In the genomic region with DNA sequence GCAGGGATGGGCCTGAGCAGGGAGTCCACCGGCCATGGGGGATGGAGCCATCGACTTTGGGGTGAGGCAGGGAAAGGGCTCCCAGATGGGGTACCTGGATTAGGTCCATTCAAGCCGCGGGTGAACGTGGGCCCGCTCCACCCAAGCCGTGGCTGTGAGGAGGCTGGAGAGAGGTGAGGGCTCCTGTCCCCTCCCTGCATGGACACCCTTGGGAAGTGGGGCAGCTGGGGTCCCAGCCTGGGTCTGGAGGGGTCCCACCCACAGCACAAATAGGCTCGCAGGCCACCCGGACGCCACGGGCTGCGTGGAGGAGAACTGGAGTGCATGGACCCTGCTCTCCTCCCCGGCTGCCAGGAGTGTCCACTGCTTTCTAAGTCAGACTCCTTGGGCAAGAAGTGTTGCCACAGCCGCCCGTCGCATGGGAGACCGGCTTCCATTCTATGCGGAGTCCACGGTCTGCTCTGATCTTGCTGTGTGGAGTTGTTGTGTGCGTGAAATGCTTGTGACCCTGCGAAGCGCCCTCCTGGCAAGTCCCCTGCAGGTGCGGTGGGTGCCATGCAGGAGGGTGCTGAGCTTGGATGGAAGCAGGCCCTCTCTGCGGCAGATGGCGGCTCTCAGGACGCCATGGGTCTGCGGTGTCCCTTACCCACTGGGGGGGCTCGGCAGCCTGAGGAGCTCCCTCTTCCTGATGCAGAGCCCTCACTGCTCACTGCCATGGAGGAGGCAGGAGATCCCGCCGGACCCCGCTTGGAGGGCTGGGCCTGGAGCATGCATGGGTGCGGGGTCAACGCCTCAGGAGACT, we compare ENCODE assay signal across 8 cellular contexts. TPM values are rescaled to one million over a fixed set of nuclear protein-coding genes. Genes with fewer than 3 reads are reported as not detected.
DNase-seq lines count a peak whose midpoint lies in the region; ATAC-seq and TF ChIP-seq lines count a peak whose summit lies in the region.

No MANE protein-coding gene starts in this region.

- intact Hi-C loops in dendritic cell treated with granulocyte-macrophage colony-stimulating factor and Interleukin-4, amounts not matched to agents 40 ng/mL and 50 ng/mL, for 4 days (cut with micrococcal nuclease): no loop called here

- no peak for DNase-seq in AG10803 (ENCODE audit: low read depth)
- no peak for DNase-seq in LNCaP clone FGC (ENCODE audit: low read depth)
- DNase-seq in natural killer cell treated with Interleukin-12 subunit alpha and Interleukin-12 subunit beta and Interleukin-15 and Interleukin-18, amount 100 ng/mL, for 72 hours (ENCODE audit: low spot score): no peak
- no peak for DNase-seq in Ammon's horn (ENCODE audit: low spot score)
- DNase-seq in DMS79 (lab: John Stamatoyannopoulos, UW): no peak

- peak overlapping the region; percentile 91 for H3K4me3 Mint-ChIP-seq in dendritic cell treated with granulocyte-macrophage colony-stimulating factor and Interleukin-4, amounts not matched to agents 40 ng/mL and 50 ng/mL, for 4 days
- H3K4me3 Mint-ChIP-seq in natural killer cell treated with Interleukin-12 subunit alpha and Interleukin-12 subunit beta and Interleukin-15 and Interleukin-18, amount 100 ng/mL, for 72 hours: peak overlapping the region; percentile 95

- peaks cover 2% of the 10 kb centered on the region for H3K27me3 Mint-ChIP-seq in dendritic cell treated with granulocyte-macrophage colony-stimulating factor and Interleukin-4, amounts not matched to agents 40 ng/mL and 50 ng/mL, for 4 days
- no peaks in the 10 kb centered on the region for H3K27me3 Mint-ChIP-seq in natural killer cell treated with Interleukin-12 subunit alpha and Interleukin-12 subunit beta and Interleukin-15 and Interleukin-18, amount 100 ng/mL, for 72 hours

- TF ChIP-seq CTCF in AG10803 (conservative IDR thresholded peaks at IDR 0.05; ENCODE audit: low read length): no peak
- TF ChIP-seq CTCF in LNCaP clone FGC (IDR thresholded peaks at IDR 0.05; ENCODE audit: control insufficient read depth, extremely low read depth, insufficient read depth): no peak

- peak overlapping the region; percentile 75 for H3K4me3 ChIP-seq in AG10803 (ENCODE audit: low read length)
- peak overlapping the region; percentile 93 for H3K4me3 ChIP-seq in LNCaP clone FGC (ENCODE audit: low read depth, low read length)

- peaks cover 68% of the 10 kb centered on the region for H3K4me1 Mint-ChIP-seq in dendritic cell treated with granulocyte-macrophage colony-stimulating factor and Interleukin-4, amounts not matched to agents 40 ng/mL and 50 ng/mL, for 4 days (ENCODE audit: low read depth)
- peaks cover 48 to 50% of the 10 kb centered on the region in 2 donors for H3K4me1 Mint-ChIP-seq in natural killer cell treated with Interleukin-12 subunit alpha and Interleukin-12 subunit beta and Interleukin-15 and Interleukin-18, amount 100 ng/mL, for 72 hours (ENCODE audit: low read depth in 2 of 2)

- peak overlapping the region; percentile 81 for H3K27ac Mint-ChIP-seq in dendritic cell treated with granulocyte-macrophage colony-stimulating factor and Interleukin-4, amounts not matched to agents 40 ng/mL and 50 ng/mL, for 4 days
- peak overlapping the region; percentile 89 to 94 for H3K27ac Mint-ChIP-seq in natural killer cell treated with Interleukin-12 subunit alpha and Interleukin-12 subunit beta and Interleukin-15 and Interleukin-18, amount 100 ng/mL, for 72 hours

- peaks cover 54% of the 10 kb centered on the region for H3K36me3 Mint-ChIP-seq in dendritic cell treated with granulocyte-macrophage colony-stimulating factor and Interleukin-4, amounts not matched to agents 40 ng/mL and 50 ng/mL, for 4 days (ENCODE audit: low read depth)
- H3K36me3 Mint-ChIP-seq in natural killer cell treated with Interleukin-12 subunit alpha and Interleukin-12 subunit beta and Interleukin-15 and Interleukin-18, amount 100 ng/mL, for 72 hours: peaks cover 5% of the 10 kb centered on the region

- H3K9me3 Mint-ChIP-seq in dendritic cell treated with granulocyte-macrophage colony-stimulating factor and Interleukin-4, amounts not matched to agents 40 ng/mL and 50 ng/mL, for 4 days: no peaks in the 10 kb centered on the region
- no peaks in the 10 kb centered on the region for H3K9me3 Mint-ChIP-seq in natural killer cell treated with Interleukin-12 subunit alpha and Interleukin-12 subunit beta and Interleukin-15 and Interleukin-18, amount 100 ng/mL, for 72 hours

- no peak for ATAC-seq in natural killer cell treated with Interleukin-12 subunit alpha and Interleukin-12 subunit beta and Interleukin-15 and Interleukin-18, amount 100 ng/mL, for 72 hours
- ATAC-seq in activated CD4-positive, CD25-positive, alpha-beta regulatory T cell treated with anti-CD3 and anti-CD28 coated beads, Interleukin-2, amount 50 U/mL, for 24 hours: no peak
- ATAC-seq in GM18517 (IDR thresholded peaks at IDR 0.05; ENCODE audit: unreplicated experiment): no peak

RNA-seq across cellular contexts. Expression of gene DAZAP1, which starts 2.0 kb away (rescaled TPM):
- 100 to 1,000 TPM; 233 to 282 TPM for total RNA-seq in natural killer cell treated with Interleukin-12 subunit alpha and Interleukin-12 subunit beta and Interleukin-15 and Interleukin-18, amount 100 ng/mL, for 72 hours

RNA-seq across cellular contexts. Expression of gene GAMT, which starts 8.1 kb away (rescaled TPM):
- 10 to 100 TPM in 1 of 2 donors, 1 to 10 TPM in 1; 5.2 to 15.6 TPM for total RNA-seq in natural killer cell treated with Interleukin-12 subunit alpha and Interleukin-12 subunit beta and Interleukin-15 and Interleukin-18, amount 100 ng/mL, for 72 hours

RNA-seq across cellular contexts. Expression of gene NDUFS7, which starts 25.7 kb away (rescaled TPM):
- 10 to 100 TPM; 89.1 to 89.5 TPM for total RNA-seq in natural killer cell treated with Interleukin-12 subunit alpha and Interleukin-12 subunit beta and Interleukin-15 and Interleukin-18, amount 100 ng/mL, for 72 hours

RNA-seq across cellular contexts. Expression of gene RPS15, which starts 28.8 kb away (rescaled TPM):
- 1,000 to 10,000 TPM in 1 of 2 donors, 100 to 1,000 TPM in 1; 757 to 1,081 TPM for total RNA-seq in natural killer cell treated with Interleukin-12 subunit alpha and Interleukin-12 subunit beta and Interleukin-15 and Interleukin-18, amount 100 ng/mL, for 72 hours

RNA-seq across cellular contexts. Expression of gene APC2, which starts 40.5 kb away (rescaled TPM):
- total RNA-seq in natural killer cell treated with Interleukin-12 subunit alpha and Interleukin-12 subunit beta and Interleukin-15 and Interleukin-18, amount 100 ng/mL, for 72 hours: under 1 TPM; 0.05 to 0.17 TPM
